ENCODE assay signal across 10 cellular contexts in the genomic region with DNA sequence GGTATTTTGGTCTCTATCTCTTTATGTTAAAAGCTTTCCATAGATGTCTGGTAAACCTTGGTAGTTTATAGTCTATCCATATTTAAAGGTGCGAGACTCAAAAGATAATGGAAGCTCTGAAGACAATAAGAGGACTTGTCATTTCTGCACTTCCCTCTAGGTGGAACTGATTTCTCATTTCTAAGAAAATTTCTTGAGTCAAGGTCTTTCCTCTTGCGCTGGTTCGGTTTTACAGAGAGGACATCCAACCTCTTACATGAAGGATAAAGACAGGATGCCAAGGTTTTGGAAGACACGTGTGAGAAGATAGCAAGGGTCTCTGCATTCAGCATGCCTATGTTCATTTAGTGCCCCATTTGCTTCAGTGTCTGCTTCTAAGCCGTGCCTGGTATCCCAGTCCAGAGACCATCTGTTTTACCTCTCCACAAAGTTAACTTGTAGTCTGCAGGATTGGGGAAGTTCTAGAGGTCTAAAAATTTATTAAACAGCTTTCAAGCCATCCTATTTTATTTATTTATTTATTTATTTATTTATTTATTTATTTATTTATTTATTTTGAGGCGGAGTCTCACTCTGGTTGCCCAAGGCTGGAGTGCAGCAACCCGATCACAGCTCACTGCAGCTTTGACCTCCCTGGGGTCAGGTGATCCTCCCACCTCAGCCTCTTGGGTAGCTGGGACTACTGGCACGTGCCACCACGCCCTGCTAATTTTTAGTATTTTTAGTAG. TPM values are rescaled to one million over a fixed set of nuclear protein-coding genes. Genes with fewer than 3 reads are reported as not detected.
A peak's percentile ranks its signal among the peaks of the same experiment; 100 is the strongest.
DNase-seq lines count a peak whose midpoint lies in the region; ATAC-seq and TF ChIP-seq lines count a peak whose summit lies in the region.
"Had no signal": no experiment of that assay in that cellular context is flagged by ENCODE, and none has a peak within 500 bp of the region (broad histone marks: within the 10 kb centered on the region; RNA-seq: fewer than 3 reads in every experiment).

No MANE protein-coding gene starts in this region.

- no peaks in the 10 kb centered on the region for H3K4me1 ChIP-seq in DOHH2 (ENCODE audit: control insufficient read depth, low read length)

- no peaks in the 10 kb centered on the region for H3K79me2 ChIP-seq in DOHH2 (ENCODE audit: control insufficient read depth, low read length)

- TF ChIP-seq CTCF in DOHH2 (IDR thresholded peaks at IDR 0.05; ENCODE audit: low read depth, low read length, poor library complexity, severe bottlenecking) = peak; percentile 20

- no peaks in the 10 kb centered on the region for H3K27me3 ChIP-seq in DOHH2 (ENCODE audit: control insufficient read depth, low read length)

- no peak overlapping the region for H3K27ac ChIP-seq in DOHH2 (ENCODE audit: low read depth, low read length)

- H3K9me2 ChIP-seq in DOHH2 (replicated peaks; ENCODE audit: control insufficient read depth, low read length) = no peaks in the 10 kb centered on the region

- H3K36me3 ChIP-seq in DOHH2 (ENCODE audit: control insufficient read depth, low read length) = peaks cover 42% of the 10 kb centered on the region

- ATAC-seq in HG03045 (IDR thresholded peaks at IDR 0.05; ENCODE audit: unreplicated experiment) = no peak

- no peaks in the 10 kb centered on the region for H3K9me3 ChIP-seq in DOHH2 (ENCODE audit: control insufficient read depth, insufficient read depth, low read length)

- no peaks in the 10 kb centered on the region for H3F3A ChIP-seq in DOHH2 (ENCODE audit: control insufficient read depth, insufficient read depth)

- DNase-seq in Jurkat, Clone E6-1 (ENCODE audit: low read depth, low spot score) = peak; percentile 20
- peak; percentile 25 for DNase-seq in amniotic epithelial cell (ENCODE audit: low read depth)
- peak; percentile 8 for DNase-seq in kidney tubule cell (ENCODE audit: low spot score)
- no peak for DNase-seq in anterior cingulate cortex (lab: John Stamatoyannopoulos, UW)
- no peak for DNase-seq in NCI-H446 (lab: John Stamatoyannopoulos, UW)
- DNase-seq in GOT3 (lab: John Stamatoyannopoulos, UW) = no peak
- DNase-seq: amniotic stem cell, KG1 had no signal

- no peaks in the 10 kb centered on the region for H4K20me1 ChIP-seq in DOHH2 (ENCODE audit: control insufficient read depth, insufficient read depth, low read depth, low read length)

- no peak overlapping the region for H3K4me3 ChIP-seq in DOHH2 (ENCODE audit: low read length)
- H3K4me3 ChIP-seq in Jurkat, Clone E6-1 (ENCODE audit: low read length) = no peak overlapping the region

- H3K4me2 ChIP-seq in DOHH2 (ENCODE audit: low read length) = no peak overlapping the region

RNA-seq across cellular contexts. Expression of a gene that starts 41.6 kb away (rescaled TPM):
- polyA plus RNA-seq in Jurkat, Clone E6-1 (2012; ENCODE audit: insufficient read depth, insufficient read length) = 54.7 TPM

RNA-seq across cellular contexts. Expression of a gene that starts 45.3 kb away (rescaled TPM):
- not detected for polyA plus RNA-seq in Jurkat, Clone E6-1 (2012; ENCODE audit: insufficient read depth, insufficient read length)

Comparison
In these comparisons a context has a peak if more than half of its experiments do, and no peak if none do; other contexts are left out.
1. DNase-seq: peak in Jurkat, Clone E6-1 (single experiment), amniotic epithelial cell (single experiment) and kidney tubule cell (single experiment); none in anterior cingulate cortex (0 of 58), NCI-H446 (0 of 2) and GOT3 (single experiment).